ENCODE assay signal across 20 cellular contexts in the genomic region with DNA sequence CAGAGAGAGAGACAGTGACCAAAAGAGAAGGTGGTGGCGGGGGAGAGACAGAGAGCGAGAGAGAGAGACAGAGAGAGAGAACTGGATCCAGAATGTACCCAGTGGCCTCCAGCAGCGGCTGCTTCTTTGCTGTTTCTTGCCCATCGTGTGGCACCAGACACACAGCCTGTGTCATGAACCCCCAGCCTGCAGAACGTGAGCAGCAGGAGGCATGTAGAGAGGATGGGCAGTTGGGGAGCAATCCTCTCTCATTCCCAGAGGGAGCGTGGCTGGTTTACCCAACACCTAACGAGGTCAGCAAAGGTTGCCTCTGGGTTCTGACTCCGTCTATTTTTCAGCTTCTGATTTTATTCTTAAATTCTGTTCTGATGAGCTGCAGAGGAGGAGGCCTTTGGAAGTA.
DNase-seq lines count a peak whose midpoint lies in the region; ATAC-seq and TF ChIP-seq lines count a peak whose summit lies in the region.
"Had no signal": no experiment of that assay in that cellular context is flagged by ENCODE, and none has a peak within 500 bp of the region (broad histone marks: within the 10 kb centered on the region; RNA-seq: fewer than 3 reads in every experiment).

No MANE protein-coding gene starts in this region.

- no peaks in the 10 kb centered on the region for H3K9me3 Mint-ChIP-seq in activated naive CD4-positive, alpha-beta T cell treated with anti-CD3 and anti-CD28 coated beads, Interleukin-2, amount 50 U/mL, for 24 hours
- H3K9me3 Mint-ChIP-seq in activated naive CD4-positive, alpha-beta T cell treated with anti-CD3 and anti-CD28 coated beads, Interleukin-2, amount 50 U/mL, for 72 hours: peaks cover 9 to 12% of the 10 kb centered on the region in 2 donors
- H3K9me3 Mint-ChIP-seq in glutamatergic neuron (ENCODE audit: unreplicated experiment): peaks cover 22% of the 10 kb centered on the region
- no peaks in the 10 kb centered on the region for H3K9me3 Mint-ChIP-seq in immature natural killer cell
- H3K9me3 Mint-ChIP-seq: CD8-positive, alpha-beta T cell had no signal

- no peak for ATAC-seq in activated naive CD4-positive, alpha-beta T cell treated with anti-CD3 and anti-CD28 coated beads, Interleukin-2, amount 50 U/mL, for 72 hours
- ATAC-seq in upper lobe of right lung: no peak
- ATAC-seq: CD8-positive, alpha-beta T cell; HCT116 had no signal

- H3K4me3 ChIP-seq in sigmoid colon (no peak overlapping the region), upper lobe of right lung (no peak overlapping the region)
- H3K4me3 ChIP-seq in effector memory CD4-positive, alpha-beta T cell (ENCODE audit: insufficient read depth, low read depth, low read length, poor library complexity, severe bottlenecking): no peak overlapping the region
- H3K4me3 ChIP-seq: BLaER1, GM23248 had no signal

- H3K9me3 ChIP-seq in sigmoid colon (no peaks in the 10 kb centered on the region), upper lobe of right lung (no peaks in the 10 kb centered on the region)
- no peaks in the 10 kb centered on the region for H3K9me3 ChIP-seq in effector memory CD4-positive, alpha-beta T cell (ENCODE audit: control insufficient read depth, low read length)
- H3K9me3 ChIP-seq: BLaER1, Caco-2 had no signal

- TF ChIP-seq CTCF in glutamatergic neuron (IDR thresholded peaks at IDR 0.05; ENCODE audit: partially characterized antibody, unreplicated experiment) (no peak), sigmoid colon (IDR thresholded peaks at IDR 0.05) (no peak), upper lobe of right lung (IDR thresholded peaks at IDR 0.05) (no peak)

- H3K36me3 ChIP-seq in sigmoid colon (no peaks in the 10 kb centered on the region), upper lobe of right lung (no peaks in the 10 kb centered on the region)
- H3K36me3 ChIP-seq in effector memory CD4-positive, alpha-beta T cell (ENCODE audit: control insufficient read depth, insufficient read depth, low read length): no peaks in the 10 kb centered on the region
- H3K36me3 ChIP-seq: BLaER1 had no signal

- no peaks in the 10 kb centered on the region for H3K4me1 ChIP-seq in sigmoid colon
- no peaks in the 10 kb centered on the region for H3K4me1 ChIP-seq in upper lobe of right lung
- H3K4me1 ChIP-seq in effector memory CD4-positive, alpha-beta T cell (ENCODE audit: control insufficient read depth, insufficient read depth, low read length, poor library complexity, severe bottlenecking): no peaks in the 10 kb centered on the region
- H3K4me1 ChIP-seq: Caco-2 had no signal

- H3K27ac ChIP-seq in sigmoid colon (no peak overlapping the region), upper lobe of right lung (no peak overlapping the region)
- no peak overlapping the region for H3K27ac ChIP-seq in effector memory CD4-positive, alpha-beta T cell (ENCODE audit: insufficient read depth, low read length, poor library complexity, severe bottlenecking)
- H3K27ac ChIP-seq: 22Rv1, BLaER1, C4-2B, GM23248 had no signal

- TF ChIP-seq EP300 in sigmoid colon (IDR thresholded peaks at IDR 0.05): no peak

- no peaks in the 10 kb centered on the region for H3K4me1 Mint-ChIP-seq in activated naive CD4-positive, alpha-beta T cell treated with anti-CD3 and anti-CD28 coated beads, Interleukin-2, amount 50 U/mL, for 24 hours
- H3K4me1 Mint-ChIP-seq in glutamatergic neuron (ENCODE audit: low read depth, unreplicated experiment) (peaks cover 44% of the 10 kb centered on the region), immature natural killer cell (no peaks in the 10 kb centered on the region)
- H3K4me1 Mint-ChIP-seq: CD4-positive, CD25-positive, alpha-beta regulatory T cell had no signal

- TF ChIP-seq POLR2A in sigmoid colon (IDR thresholded peaks at IDR 0.05): no peak

- H3K27me3 Mint-ChIP-seq in activated naive CD4-positive, alpha-beta T cell treated with anti-CD3 and anti-CD28 coated beads, Interleukin-2, amount 50 U/mL, for 24 hours: peaks cover 5% of the 10 kb centered on the region
- H3K27me3 Mint-ChIP-seq in glutamatergic neuron (ENCODE audit: unreplicated experiment) (peaks cover 16% of the 10 kb centered on the region), immature natural killer cell (ENCODE audit: low read depth in 3 of 3) (peaks cover 3 to 7% (median 5%) of the 10 kb centered on the region in 3 donors)
- H3K27me3 Mint-ChIP-seq: CD4-positive, CD25-positive, alpha-beta regulatory T cell had no signal

- DNase-seq in activated naive CD4-positive, alpha-beta T cell treated with anti-CD3 and anti-CD28 coated beads, Interleukin-2, amount 50 U/mL, for 72 hours (ENCODE audit: low spot score in 2 of 2): no peak
- DNase-seq in glutamatergic neuron (peak; percentile 11), sigmoid colon (peak; percentile 34), upper lobe of right lung (peak; percentile 23), immature natural killer cell (no peak), superior temporal gyrus (ENCODE audit: extremely low spot score) (no peak)
- DNase-seq in effector memory CD4-positive, alpha-beta T cell: no peak
- DNase-seq: Caco-2; CD4-positive, CD25-positive, alpha-beta regulatory T cell; CD8-positive, alpha-beta T cell; DMS153; DND-41; GM23248; H7 had no signal

- no peaks in the 10 kb centered on the region for H3K36me3 Mint-ChIP-seq in activated naive CD4-positive, alpha-beta T cell treated with anti-CD3 and anti-CD28 coated beads, Interleukin-2, amount 50 U/mL, for 24 hours
- peaks cover 0 to 9% of the 10 kb centered on the region in 2 donors for H3K36me3 Mint-ChIP-seq in activated naive CD4-positive, alpha-beta T cell treated with anti-CD3 and anti-CD28 coated beads, Interleukin-2, amount 50 U/mL, for 72 hours
- H3K36me3 Mint-ChIP-seq in glutamatergic neuron (ENCODE audit: unreplicated experiment) (peaks cover 13% of the 10 kb centered on the region), immature natural killer cell (no peaks in the 10 kb centered on the region)
- H3K36me3 Mint-ChIP-seq: CD4-positive, CD25-positive, alpha-beta regulatory T cell; CD8-positive, alpha-beta T cell had no signal

- intact Hi-C loops in sigmoid colon (cut with DNase I) (no loop called here), upper lobe of right lung (cut with DNase I) (no loop called here)

- H3K4me3 Mint-ChIP-seq in activated naive CD4-positive, alpha-beta T cell treated with anti-CD3 and anti-CD28 coated beads, Interleukin-2, amount 50 U/mL, for 24 hours: no peak overlapping the region
- H3K4me3 Mint-ChIP-seq in glutamatergic neuron (ENCODE audit: unreplicated experiment) (no peak overlapping the region), immature natural killer cell (no peak overlapping the region)
- H3K4me3 Mint-ChIP-seq: B cell; CD4-positive, CD25-positive, alpha-beta regulatory T cell; CD8-positive, alpha-beta T cell had no signal

- peak overlapping the region; percentile 39 for H3K27ac Mint-ChIP-seq in activated naive CD4-positive, alpha-beta T cell treated with anti-CD3 and anti-CD28 coated beads, Interleukin-2, amount 50 U/mL, for 24 hours
- H3K27ac Mint-ChIP-seq in activated naive CD4-positive, alpha-beta T cell treated with anti-CD3 and anti-CD28 coated beads, Interleukin-2, amount 50 U/mL, for 72 hours: no peak overlapping the region
- H3K27ac Mint-ChIP-seq in glutamatergic neuron (ENCODE audit: unreplicated experiment) (no peak overlapping the region), immature natural killer cell (no peak overlapping the region)
- H3K27ac Mint-ChIP-seq: B cell; CD4-positive, CD25-positive, alpha-beta regulatory T cell; CD8-positive, alpha-beta T cell had no signal

- WGBS in sigmoid colon, 2 donors: 76 to 80% methylated on average over 8 of the region's 8 CpGs

- H3K27me3 ChIP-seq in sigmoid colon: no peaks in the 10 kb centered on the region
- no peaks in the 10 kb centered on the region for H3K27me3 ChIP-seq in upper lobe of right lung
- H3K27me3 ChIP-seq in effector memory CD4-positive, alpha-beta T cell (replicated peaks; ENCODE audit: control insufficient read depth, insufficient read depth, low read length, poor library complexity, severe bottlenecking): no peaks in the 10 kb centered on the region
- H3K27me3 ChIP-seq: BLaER1 had no signal

Comparison
In these comparisons a context has a peak if more than half of its experiments do, and no peak if none do; other contexts are left out.
1. DNase-seq: peak in glutamatergic neuron (single experiment), sigmoid colon (single experiment) and upper lobe of right lung (single experiment); none in activated naive CD4-positive, alpha-beta T cell treated with anti-CD3 and anti-CD28 coated beads, Interleukin-2, amount 50 U/mL, for 72 hours (0 of 2), immature natural killer cell (0 of 3), effector memory CD4-positive, alpha-beta T cell (0 of 3) and superior temporal gyrus (single experiment).